ENCODE assay signal across 16 cellular contexts in the genomic region with DNA sequence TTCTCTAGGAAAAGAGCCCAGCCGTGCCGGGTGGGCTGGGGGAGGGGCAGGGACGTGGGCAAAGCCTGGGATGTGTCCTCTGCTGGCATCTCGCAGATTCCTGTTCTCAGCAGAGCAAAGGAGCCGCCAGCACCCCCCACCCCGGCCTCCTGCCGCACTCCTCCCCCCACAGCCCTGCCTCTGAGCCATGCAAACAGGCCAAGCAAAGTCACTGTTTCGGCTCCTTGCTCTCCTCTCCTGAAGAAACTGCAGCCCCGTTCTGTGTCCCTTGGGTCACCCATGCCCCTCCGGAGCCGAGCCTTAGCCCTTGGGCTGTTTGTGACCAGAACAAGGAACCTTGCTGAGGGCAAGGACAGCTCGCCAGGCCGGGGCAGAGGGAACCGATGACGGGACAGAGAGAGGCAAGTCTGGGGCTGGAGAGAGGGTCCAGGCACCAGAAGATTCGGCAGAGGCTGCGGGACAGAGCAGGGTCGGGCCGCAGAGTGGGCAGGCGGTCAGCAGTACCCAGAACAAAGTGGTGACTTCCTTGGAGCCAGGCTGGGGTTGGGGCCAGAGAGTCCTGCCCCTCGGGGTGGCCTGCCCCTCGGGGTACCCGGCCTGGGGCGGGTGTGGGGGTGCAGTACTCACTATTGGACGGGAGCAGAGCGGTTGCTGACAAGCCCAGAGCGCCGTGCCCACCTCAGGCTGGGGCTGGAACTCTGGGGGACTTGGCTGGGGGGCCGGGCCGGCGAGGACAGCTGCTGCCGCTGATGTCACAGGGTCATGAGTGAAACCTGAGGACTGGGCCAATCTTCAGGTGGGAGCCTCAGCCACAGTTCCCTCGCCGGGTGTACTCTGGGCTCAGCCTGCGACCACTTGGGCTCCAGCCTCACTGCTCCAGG. TPM values are rescaled to one million over a fixed set of nuclear protein-coding genes. Genes with fewer than 3 reads are reported as not detected.
DNase-seq lines count a peak whose midpoint lies in the region; ATAC-seq and TF ChIP-seq lines count a peak whose summit lies in the region.
"Had no signal": no experiment of that assay in that cellular context is flagged by ENCODE, and none has a peak within 500 bp of the region (broad histone marks: within the 10 kb centered on the region; RNA-seq: fewer than 3 reads in every experiment).

No MANE protein-coding gene starts in this region.

- no peak overlapping the region for H3K9ac ChIP-seq in mesendoderm (ENCODE audit: low read length)

- no peaks in the 10 kb centered on the region for H3K9me3 ChIP-seq in spleen

- H3K4me3 Mint-ChIP-seq in stimulated activated naive CD8-positive, alpha-beta T cell treated with anti-CD3 and anti-CD28 coated beads, Interleukin-15, amount 100 ng/mL, for 72 hours, result no peak overlapping the region
- H3K4me3 Mint-ChIP-seq: activated CD4-positive, alpha-beta T cell treated with anti-CD3 and anti-CD28 coated beads, Interleukin-2, amount 10 ng/mL, durations not matched to agents 24 days and 14 days had no signal

- no peak overlapping the region for H2BK120ac ChIP-seq in mesendoderm (ENCODE audit: low read depth, low read length)

- peaks cover 20% of the 10 kb centered on the region for H3K27me3 Mint-ChIP-seq in stimulated activated naive CD8-positive, alpha-beta T cell treated with anti-CD3 and anti-CD28 coated beads, Interleukin-15, amount 100 ng/mL, for 72 hours

- H3K18ac ChIP-seq in mesendoderm (ENCODE audit: low read length), result peak overlapping the region; percentile 5

- WGBS in mesendoderm (ENCODE audit: extremely low coverage, insufficient coverage, low lambda C conversion rate), result no CpG with 5 or more reads among the region's 35 CpGs
- WGBS in spleen, 5 donors, result 64 to 86% (median 78%) methylated on average over 24 to 35 of the region's 35 CpGs

- H3K56ac ChIP-seq in mesendoderm (ENCODE audit: low read length), result peak overlapping the region; percentile 38

- H4K5ac ChIP-seq in mesendoderm (ENCODE audit: low read length), result no peak overlapping the region

- H3K27ac ChIP-seq in mesendoderm (ENCODE audit: low read depth, low read length) (no peak overlapping the region), spleen (peak overlapping the region in 1 of 8 donors; percentile 4)
- H3K27ac ChIP-seq: 22Rv1 had no signal

- H3K4me1 Mint-ChIP-seq in stimulated activated naive CD8-positive, alpha-beta T cell treated with anti-CD3 and anti-CD28 coated beads, Interleukin-15, amount 100 ng/mL, for 72 hours, result peaks cover 64% of the 10 kb centered on the region

- intact Hi-C loops in spleen (cut with DNase I; ENCODE audit: low total_unique reads), result loop anchor here (10.0 kb wide), 1 partner anchor 64 kb away; no protein-coding TSS in a partner anchor

- no peak overlapping the region for H2BK15ac ChIP-seq in mesendoderm (replicated peaks; ENCODE audit: low read depth)

- H3K27ac Mint-ChIP-seq in stimulated activated naive CD8-positive, alpha-beta T cell treated with anti-CD3 and anti-CD28 coated beads, Interleukin-15, amount 100 ng/mL, for 72 hours, result no peak overlapping the region

- H3K4me3 ChIP-seq in choroid plexus epithelial cell (ENCODE audit: low read depth, low read length) (no peak overlapping the region), mesendoderm (ENCODE audit: low read length) (no peak overlapping the region), spleen (no peak overlapping the region)

- no peaks in the 10 kb centered on the region for H3K36me3 ChIP-seq in mesendoderm (ENCODE audit: control insufficient read depth, insufficient read depth, low read length)
- H3K36me3 ChIP-seq in spleen, result no peaks in the 10 kb centered on the region

- no peak for ATAC-seq in stimulated activated naive CD8-positive, alpha-beta T cell treated with anti-CD3 and anti-CD28 coated beads, Interleukin-15, amount 100 ng/mL, for 72 hours

- H4K8ac ChIP-seq in mesendoderm (ENCODE audit: low read depth, low read length), result no peak overlapping the region

- H3K79me1 ChIP-seq in mesendoderm (ENCODE audit: low read length), result no peaks in the 10 kb centered on the region

- no peak overlapping the region for H3K4me2 ChIP-seq in mesendoderm (ENCODE audit: low read length)

- no peaks in the 10 kb centered on the region for H3K79me2 ChIP-seq in mesendoderm (ENCODE audit: control insufficient read depth, insufficient read depth, low read length)

- H2BK5ac ChIP-seq in mesendoderm (ENCODE audit: low read length), result no peak overlapping the region

- H3K27me3 ChIP-seq in mesendoderm (ENCODE audit: insufficient read depth, low read length, poor library complexity) (no peaks in the 10 kb centered on the region), spleen (replicated peaks in 1 of 7) (no peaks in the 10 kb centered on the region)

- no peak for TF ChIP-seq POLR2A in spleen (IDR thresholded peaks at IDR 0.05)

- H2AK5ac ChIP-seq in mesendoderm (ENCODE audit: low read length), result no peak overlapping the region

- peak; percentile 39 for DNase-seq in DMS 273 (lab: John Stamatoyannopoulos, UW; ENCODE audit: unreplicated experiment)
- DNase-seq in DMS 273 treated with DMSO at 0.1 percent for 48 hours (lab: John Stamatoyannopoulos, UW), result no peak
- peak; percentile 9 for DNase-seq in choroid plexus epithelial cell (ENCODE audit: low read depth)
- peak; percentile 64 for DNase-seq in mesendoderm
- DNase-seq in spleen, result peak; percentile 71
- DNase-seq in NCI-H146 (lab: John Stamatoyannopoulos, UW), result no peak
- DNase-seq in stimulated activated naive CD8-positive, alpha-beta T cell treated with anti-CD3 and anti-CD28 coated beads, Interleukin-15, amount 100 ng/mL, for 72 hours, result no peak
- no peak for DNase-seq in NCI-H2029 treated with DMSO at 0.1 percent for 48 hours (lab: John Stamatoyannopoulos, UW)
- DNase-seq: activated CD4-positive, alpha-beta T cell treated with anti-CD3 and anti-CD28 coated beads, Interleukin-2, amount 10 ng/mL, durations not matched to agents 24 days and 14 days; NCI-H1092 treated with DMSO at 0.1 percent for 48 hours; NCI-H446 had no signal

- no peaks in the 10 kb centered on the region for H3K9me3 Mint-ChIP-seq in stimulated activated naive CD8-positive, alpha-beta T cell treated with anti-CD3 and anti-CD28 coated beads, Interleukin-15, amount 100 ng/mL, for 72 hours
- H3K9me3 Mint-ChIP-seq: activated CD4-positive, alpha-beta T cell treated with anti-CD3 and anti-CD28 coated beads, Interleukin-2, amount 10 ng/mL, durations not matched to agents 24 days and 14 days had no signal

- TF ChIP-seq CTCF in choroid plexus epithelial cell (conservative IDR thresholded peaks at IDR 0.05; ENCODE audit: low read depth, low read length) (no peak), spleen (IDR thresholded peaks at IDR 0.05 in 8 of 11, conservative IDR thresholded peaks at IDR 0.05 in 3 of 11) (no peak)

- H3K4ac ChIP-seq in mesendoderm (ENCODE audit: low read depth, low read length), result no peak overlapping the region

- H3K23ac ChIP-seq in mesendoderm (ENCODE audit: low read length), result no peak overlapping the region

- no peaks in the 10 kb centered on the region for H3K4me1 ChIP-seq in mesendoderm (ENCODE audit: control insufficient read depth, low read depth, low read length)
- H3K4me1 ChIP-seq in spleen, result peaks cover 22 to 91% (median 67%) of the 10 kb centered on the region in 6 donors

RNA-seq across cellular contexts. Expression of gene PRR29, which starts 9.2 kb away (rescaled TPM):
- polyA plus RNA-seq in mesendoderm (2013, experiment 1 of 2), result 0.22 TPM
- polyA plus RNA-seq in mesendoderm (2013, experiment 2 of 2), result 0.27 TPM
- 1 to 10 TPM; 1.6 to 9.1 (median 3.5) TPM for total RNA-seq in spleen
- 1 to 10 TPM in 1 of 3 donors, under 1 TPM in 2; 0.65 to 3.6 (median 0.73) TPM for polyA plus RNA-seq in spleen

RNA-seq across cellular contexts. Expression of gene SCN4A, which starts 16.3 kb away (rescaled TPM):
- 1.4 TPM for polyA plus RNA-seq in mesendoderm (2013, experiment 1 of 2)
- 1.6 TPM for polyA plus RNA-seq in mesendoderm (2013, experiment 2 of 2)
- 1 to 10 TPM in 5 of 7 donors, under 1 TPM in 2; 0.54 to 4.0 (median 1.3) TPM for total RNA-seq in spleen
- polyA plus RNA-seq in spleen, result under 1 TPM; 0.14 to 0.70 (median 0.26) TPM
- total RNA-seq: frontal cortex, HT1080 had no signal
- polyA plus RNA-seq: neural cell had no signal

RNA-seq across cellular contexts. Expression of gene ICAM2, which starts 31.5 kb away (rescaled TPM):
- 0.70 TPM for polyA plus RNA-seq in mesendoderm (2013, experiment 1 of 2)
- polyA plus RNA-seq in mesendoderm (2013, experiment 2 of 2), result 0.57 TPM
- total RNA-seq in spleen, result 100 to 1,000 TPM; 136 to 412 (median 275) TPM
- polyA plus RNA-seq in spleen, result 100 to 1,000 TPM in 1 of 3 donors, 10 to 100 TPM in 2; 79.2 to 108 (median 86.7) TPM
- polyA plus RNA-seq: neural cell had no signal

RNA-seq across cellular contexts. Expression of gene CD79B, which starts 56.9 kb away (rescaled TPM):
- polyA plus RNA-seq in mesendoderm (2013, experiment 1 of 2), result 0.87 TPM
- 0.94 TPM for polyA plus RNA-seq in mesendoderm (2013, experiment 2 of 2)
- 100 to 1,000 TPM; 149 to 226 (median 192) TPM for total RNA-seq in spleen
- 100 to 1,000 TPM; 386 to 659 (median 624) TPM for polyA plus RNA-seq in spleen
- total RNA-seq: kidney epithelial cell had no signal
- polyA plus RNA-seq: neural cell had no signal

Comparison
In these comparisons a context has a peak if more than half of its experiments do, and no peak if none do; other contexts are left out.
1. DNase-seq: peak in DMS 273 (single experiment), choroid plexus epithelial cell (single experiment), mesendoderm (single experiment) and spleen (single experiment); none in DMS 273 treated with DMSO at 0.1 percent for 48 hours (single experiment), NCI-H146 (single experiment), stimulated activated naive CD8-positive, alpha-beta T cell treated with anti-CD3 and anti-CD28 coated beads, Interleukin-15, amount 100 ng/mL, for 72 hours (0 of 2) and NCI-H2029 treated with DMSO at 0.1 percent for 48 hours (single experiment).